8 cellular contexts compared by ENCODE assay signal in the genomic region with DNA sequence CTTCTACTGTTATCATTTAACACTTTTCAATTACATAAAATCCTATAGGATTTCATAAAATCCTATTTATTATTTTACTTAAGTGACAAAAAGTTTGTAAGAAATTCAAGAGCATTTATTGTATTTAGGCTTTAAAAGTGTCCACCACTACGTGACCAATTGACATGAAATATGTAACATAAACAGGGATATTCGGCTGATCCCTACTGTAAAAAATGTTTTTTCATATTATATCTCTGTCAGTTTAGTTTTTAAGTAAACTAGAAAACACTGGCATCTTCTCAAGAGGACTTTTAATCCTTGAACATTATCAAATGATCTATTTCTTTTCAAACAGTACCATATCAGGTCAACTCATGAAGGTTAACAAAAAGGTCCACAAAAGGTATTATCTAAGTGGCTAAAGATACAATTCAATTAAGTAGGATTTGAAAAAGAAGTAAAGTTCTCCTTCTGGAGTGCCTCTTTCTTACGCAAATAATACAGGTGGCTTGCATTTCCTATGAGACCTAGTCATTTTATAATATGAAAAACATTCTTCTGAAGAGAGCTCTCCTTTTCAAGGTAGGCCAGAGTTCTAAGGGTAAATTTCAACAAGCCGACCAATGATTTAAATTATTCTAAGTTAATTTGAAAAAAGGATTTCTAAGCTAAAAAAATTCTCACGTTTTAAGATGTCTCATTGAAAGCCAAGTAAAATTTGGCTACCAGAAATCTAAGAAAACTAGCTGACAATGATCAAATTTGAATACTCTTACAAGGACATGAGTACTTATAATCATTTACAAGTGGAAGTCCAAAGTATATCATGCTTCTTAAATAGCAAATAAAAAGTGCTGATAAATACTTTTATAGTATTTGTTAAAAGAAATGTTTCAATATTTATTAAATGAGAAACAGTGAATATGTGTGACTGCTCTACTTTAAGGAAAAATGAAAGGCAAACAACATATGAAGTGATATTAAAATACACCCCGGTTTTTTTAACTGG.
DNase-seq lines count a peak whose midpoint lies in the region; ATAC-seq, FAIRE-seq and TF ChIP-seq lines count a peak whose summit lies in the region.

No MANE protein-coding gene starts in this region.

- H3K36me3 ChIP-seq in SK-N-SH (replicated peaks in 1 of 2; ENCODE audit: control insufficient read depth in 1 of 2, insufficient read depth in 2 of 2, low read length in 1 of 2) (peaks cover 2 to 15% of the 10 kb centered on the region in 2 experiments), small intestine (ENCODE audit: control insufficient read depth in 2 of 2, insufficient read depth in 2 of 2, low read length in 2 of 2) (no peaks in the 10 kb centered on the region)

- no peaks in the 10 kb centered on the region for H3K9me3 ChIP-seq in SK-N-SH
- no peaks in the 10 kb centered on the region for H3K9me3 ChIP-seq in small intestine (ENCODE audit: control insufficient read depth, low read depth)

- TF ChIP-seq RAD21 in SK-N-SH (IDR thresholded peaks at IDR 0.05; ENCODE audit: low read length) = no peak

- H3K27ac ChIP-seq in SK-N-SH (ENCODE audit: low read depth in 2 of 2, low read length in 1 of 2) = peak overlapping the region; percentile 98 to 99
- H3K27ac ChIP-seq in small intestine (ENCODE audit: low read depth in 1 of 2, low read length in 1 of 2) = peak overlapping the region in 1 of 2 donors; percentile 11

- WGBS in SK-N-SH (ENCODE audit: low lambda C conversion rate) = 3% methylated on average over 6 of the region's 6 CpGs
- WGBS in small intestine, 3 donors = 1 to 3% (median 1%) methylated on average over 6 of the region's 6 CpGs

- peak overlapping the region; percentile 71 to 79 for H3K4me3 ChIP-seq in SK-N-SH (ENCODE audit: low read depth in 2 of 2, low read length in 1 of 2)
- peak overlapping the region in 1 of 2 donors; percentile 50 for H3K4me3 ChIP-seq in small intestine (ENCODE audit: low read depth in 1 of 2, low read length in 2 of 2)

- no peak for TF ChIP-seq EP300 in SK-N-SH (IDR thresholded peaks at IDR 0.05; ENCODE audit: borderline replicate concordance in 1 of 2, low read depth in 1 of 2, low read length in 1 of 2)

- peaks cover 93% of the 10 kb centered on the region for H3K79me2 ChIP-seq in SK-N-SH (ENCODE audit: insufficient read depth)

- peak overlapping the region; percentile 91; the same call in 1 of the 2 replicates for H3K9ac ChIP-seq in SK-N-SH

- CTCF ChIA-PET in SK-N-SH (lab: Yijun Ruan, JAX) (interaction anchor here (1.3 kb wide), 1 partner anchor 12 kb away, joined by 3 read pairs; no protein-coding TSS in a partner anchor), HEK293T (lab: Yijun Ruan, JAX) (no interaction called here)

- TF ChIP-seq CTCF in SK-N-SH (IDR thresholded peaks at IDR 0.05) = no peak

- H2AFZ ChIP-seq in SK-N-SH (ENCODE audit: low read depth) = no peak overlapping the region

- DNase-seq in SK-N-SH (no peak), frontal cortex (ENCODE audit: low spot score in 2 of 2) (no peak), small intestine (peak; percentile 43), COR-L47 (lab: John Stamatoyannopoulos, UW) (no peak), NCI-H1436 (lab: John Stamatoyannopoulos, UW) (no peak), HEK293T (ENCODE audit: extremely low spot score) (no peak)

- POLR2A ChIA-PET in SK-N-SH (lab: Yijun Ruan, JAX) (no interaction called here), HEK293T (lab: Yijun Ruan, JAX) (interaction anchor here (1.0 to 1.3 kb wide), 4 partner anchors 18 to 199 kb away, joined by 3 to 5 read pairs (median 4); no protein-coding TSS in a partner anchor)

- peak overlapping the region; percentile 75 for H3K4me2 ChIP-seq in SK-N-SH

- no peak for ATAC-seq in SK-N-SH treated with all-trans-retinoic acid at 6 μM for 48 hours

- no peaks in the 10 kb centered on the region for H3K9me2 ChIP-seq in SK-N-SH

- H3F3A ChIP-seq in SK-N-SH (replicated peaks; ENCODE audit: insufficient read depth) = peaks cover 50% of the 10 kb centered on the region

- FAIRE-seq in TTC549 (lab: Jason Lieb, UNC) = peak; percentile 68
- peak; percentile 33 for FAIRE-seq in frontal cortex (lab: Jason Lieb, UNC)
- FAIRE-seq in small intestine (lab: Jason Lieb, UNC) = peak; percentile 89

- H3K27me3 ChIP-seq in SK-N-SH (ENCODE audit: insufficient read depth) = no peaks in the 10 kb centered on the region
- no peaks in the 10 kb centered on the region for H3K27me3 ChIP-seq in small intestine (ENCODE audit: control insufficient read depth in 2 of 2, insufficient read depth in 2 of 2, low read length in 2 of 2)

- peaks cover 38% of the 10 kb centered on the region for H4K20me1 ChIP-seq in SK-N-SH (ENCODE audit: insufficient read depth)

- H3K4me1 ChIP-seq in SK-N-SH (ENCODE audit: control insufficient read depth in 1 of 2, insufficient read depth in 2 of 2, low read depth in 1 of 2, low read length in 1 of 2) (peaks cover 0 to 5% of the 10 kb centered on the region in 2 experiments; a peak in 2 of 4 replicates), small intestine (ENCODE audit: control insufficient read depth in 2 of 2, insufficient read depth in 1 of 2, low read depth in 1 of 2, low read length in 1 of 2) (no peaks in the 10 kb centered on the region)

TF ChIP-seq in SK-N-SH, 30 proteins besides CTCF, POLR2A, EP300 and RAD21 (continues in another document):
- no peak for TF ChIP-seq POLR2AphosphoS5 (IDR thresholded peaks at IDR 0.05; ENCODE audit: low read depth, low read length)
- TF ChIP-seq YY1 (IDR thresholded peaks at IDR 0.05; ENCODE audit: low read depth) = no peak
- TF ChIP-seq, protein P1, sequence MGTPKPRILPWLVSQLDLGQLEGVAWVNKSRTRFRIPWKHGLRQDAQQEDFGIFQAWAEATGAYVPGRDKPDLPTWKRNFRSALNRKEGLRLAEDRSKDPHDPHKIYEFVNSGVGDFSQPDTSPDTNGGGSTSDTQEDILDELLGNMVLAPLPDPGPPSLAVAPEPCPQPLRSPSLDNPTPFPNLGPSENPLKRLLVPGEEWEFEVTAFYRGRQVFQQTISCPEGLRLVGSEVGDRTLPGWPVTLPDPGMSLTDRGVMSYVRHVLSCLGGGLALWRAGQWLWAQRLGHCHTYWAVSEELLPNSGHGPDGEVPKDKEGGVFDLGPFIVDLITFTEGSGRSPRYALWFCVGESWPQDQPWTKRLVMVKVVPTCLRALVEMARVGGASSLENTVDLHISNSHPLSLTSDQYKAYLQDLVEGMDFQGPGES (IDR thresholded peaks at IDR 0.05; ENCODE audit: low read depth, low read length) = no peak
- TF ChIP-seq EZH2phosphoT487 (IDR thresholded peaks at IDR 0.05; ENCODE audit: borderline replicate concordance, low read depth) = no peak
- TF ChIP-seq FOSL2 (IDR thresholded peaks at IDR 0.05; ENCODE audit: borderline replicate concordance, low read depth) = no peak
- TF ChIP-seq SIN3A (IDR thresholded peaks at IDR 0.05; ENCODE audit: borderline replicate concordance, low read depth, low read length) = no peak
- TF ChIP-seq GABPA (IDR thresholded peaks at IDR 0.05; ENCODE audit: low read depth) = no peak

TF ChIP-seq in SK-N-SH treated with all-trans-retinoic acid at 6 μM for 48 hours, 23 proteins besides CTCF, POLR2A, EP300 and RAD21 (continues in another document):
- TF ChIP-seq GLIS3 (CRISPR knock-in tag; IDR thresholded peaks at IDR 0.05) = no peak
- TF ChIP-seq TOX (CRISPR knock-in tag; IDR thresholded peaks at IDR 0.05; ENCODE audit: borderline replicate concordance) = no peak
- no peak for TF ChIP-seq OSR1 (CRISPR knock-in tag; IDR thresholded peaks at IDR 0.05)
- no peak for TF ChIP-seq CSRNP3 (CRISPR knock-in tag; IDR thresholded peaks at IDR 0.05)

TF ChIP-seq in HEK293T, 16 proteins besides CTCF, POLR2A, EP300 and RAD21:
- TF ChIP-seq SP1 (IDR thresholded peaks at IDR 0.05) (no peak), ELF4 (IDR thresholded peaks at IDR 0.05) (no peak), FOXM1 (IDR thresholded peaks at IDR 0.05; ENCODE audit: borderline replicate concordance) (no peak), TARDBP (IDR thresholded peaks at IDR 0.05) (no peak), ZNF384 (IDR thresholded peaks at IDR 0.05) (no peak)
